In the genomic region with DNA sequence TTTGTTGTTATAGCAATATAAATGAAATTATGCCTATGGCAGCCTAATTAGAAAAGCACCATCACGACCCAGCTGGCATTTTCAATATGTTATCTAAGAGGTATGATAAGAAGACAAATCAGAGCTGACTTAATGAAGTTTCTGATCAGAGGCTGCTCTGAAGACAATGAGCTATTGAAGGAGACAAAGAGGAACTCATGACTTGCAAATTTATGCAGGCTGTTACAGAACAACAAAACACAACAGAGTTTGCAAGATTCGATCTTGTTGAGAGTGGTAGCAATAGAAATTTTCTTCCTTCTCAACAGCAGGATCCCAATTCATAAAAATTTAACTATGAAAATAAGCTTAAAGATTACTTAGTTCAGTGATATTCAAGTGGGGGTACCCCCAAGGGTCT, we compare ENCODE assay signal across 15 cellular contexts. TPM values are rescaled to one million over a fixed set of nuclear protein-coding genes. Genes with fewer than 3 reads are reported as not detected.
DNase-seq lines count a peak whose midpoint lies in the region; TF ChIP-seq lines count a peak whose summit lies in the region.
"Had no signal": no experiment of that assay in that cellular context is flagged by ENCODE, and none has a peak within 500 bp of the region (broad histone marks: within the 10 kb centered on the region; RNA-seq: fewer than 3 reads in every experiment).

No MANE protein-coding gene starts in this region.

- H2AK5ac ChIP-seq in H9 (ENCODE audit: insufficient read length, low read length): no peak overlapping the region
- H2AK5ac ChIP-seq in mesendoderm (ENCODE audit: low read length): no peak overlapping the region

- H3K36me3 Mint-ChIP-seq in H9 (ENCODE audit: insufficient read depth in 1 of 3, low read depth in 3 of 3) (no peaks in the 10 kb centered on the region), endothelial cell (ENCODE audit: low read depth, unreplicated experiment) (no peaks in the 10 kb centered on the region)
- H3K36me3 Mint-ChIP-seq: CD4-positive, alpha-beta memory T cell had no signal

- no peak overlapping the region for H2BK5ac ChIP-seq in H9 (ENCODE audit: insufficient read length, low read length)
- no peak overlapping the region for H2BK5ac ChIP-seq in mesendoderm (ENCODE audit: low read length)

- H2BK12ac ChIP-seq in H9 (ENCODE audit: insufficient read length, low read depth, low read length): no peak overlapping the region

- H3K9me3 ChIP-seq in H9 (ENCODE audit: control insufficient read depth, low read depth, low read length) (no peaks in the 10 kb centered on the region), colonic mucosa (no peaks in the 10 kb centered on the region)
- H3K9me3 ChIP-seq: BE2C had no signal

- H3K36me3 ChIP-seq in mesendoderm (ENCODE audit: control insufficient read depth, insufficient read depth, low read length) (no peaks in the 10 kb centered on the region), colonic mucosa (no peaks in the 10 kb centered on the region)
- H3K36me3 ChIP-seq: BE2C had no signal

- H3K27me3 Mint-ChIP-seq in H9 (ENCODE audit: low read depth) (no peaks in the 10 kb centered on the region), endothelial cell (ENCODE audit: unreplicated experiment) (peaks cover 4% of the 10 kb centered on the region)

- H4K5ac ChIP-seq in H9 (ENCODE audit: insufficient read length, low read depth, low read length) (no peak overlapping the region), mesendoderm (ENCODE audit: low read length) (no peak overlapping the region)

- peak overlapping the region; percentile 51 for H3K27ac ChIP-seq in H9 (ENCODE audit: insufficient read length, low read depth, low read length)
- no peak overlapping the region for H3K27ac ChIP-seq in mesendoderm (ENCODE audit: low read depth, low read length)
- no peak overlapping the region for H3K27ac ChIP-seq in colonic mucosa

- TF ChIP-seq CTCF in H9 (conservative IDR thresholded peaks at IDR 0.05) (no peak), endothelial cell (IDR thresholded peaks at IDR 0.05; ENCODE audit: unreplicated experiment) (no peak), colonic mucosa (IDR thresholded peaks at IDR 0.05) (no peak)

- H3K79me2 ChIP-seq in H9 (ENCODE audit: insufficient read depth, low read length): no peaks in the 10 kb centered on the region
- H3K79me2 ChIP-seq in mesendoderm (ENCODE audit: control insufficient read depth, insufficient read depth, low read length): no peaks in the 10 kb centered on the region

- no peak overlapping the region for H2BK15ac ChIP-seq in H9 (ENCODE audit: low read depth, low read length)
- H2BK15ac ChIP-seq in mesendoderm (replicated peaks; ENCODE audit: low read depth): peak overlapping the region; percentile 74

- no peaks in the 10 kb centered on the region for H3K23me2 ChIP-seq in H9 (ENCODE audit: insufficient read length, low read depth, low read length, poor library complexity, severe bottlenecking)

- H3K4me1 ChIP-seq in H9 (ENCODE audit: insufficient read depth, low read length) (peaks cover 11% of the 10 kb centered on the region), mesendoderm (ENCODE audit: control insufficient read depth, low read depth, low read length) (peaks cover 5% of the 10 kb centered on the region), colonic mucosa (no peaks in the 10 kb centered on the region)
- H3K4me1 ChIP-seq: BE2C had no signal

- no peaks in the 10 kb centered on the region for H3K27me3 ChIP-seq in H9 (ENCODE audit: insufficient read depth, low read length)
- H3K27me3 ChIP-seq in mesendoderm (ENCODE audit: insufficient read depth, low read length, poor library complexity): no peaks in the 10 kb centered on the region
- no peaks in the 10 kb centered on the region for H3K27me3 ChIP-seq in colonic mucosa

- H4K20me1 ChIP-seq in H9 (ENCODE audit: control insufficient read depth, insufficient read depth, insufficient read length): no peaks in the 10 kb centered on the region

- H2AFZ ChIP-seq in H9 (ENCODE audit: low read length): no peak overlapping the region

- H4K91ac ChIP-seq in H9 (ENCODE audit: insufficient read length, low read depth, low read length): no peak overlapping the region

- H4K8ac ChIP-seq in H9 (replicated peaks; ENCODE audit: insufficient read length, low read depth, low read length) (no peak overlapping the region), mesendoderm (ENCODE audit: low read depth, low read length) (no peak overlapping the region)

- H3K4me2 ChIP-seq in H9 (ENCODE audit: insufficient read depth, insufficient read length, low read length): peak overlapping the region; percentile 18
- no peak overlapping the region for H3K4me2 ChIP-seq in mesendoderm (ENCODE audit: low read length)

- H2BK20ac ChIP-seq in H9 (ENCODE audit: low read depth, low read length, poor library complexity, severe bottlenecking): no peak overlapping the region

- no peak overlapping the region for H3K4me3 Mint-ChIP-seq in H9
- no peak overlapping the region for H3K4me3 Mint-ChIP-seq in endothelial cell (ENCODE audit: unreplicated experiment)
- H3K4me3 Mint-ChIP-seq: CD4-positive, alpha-beta memory T cell had no signal

- intact Hi-C loops in colonic mucosa (cut with DNase I): no loop called here

- H3K56ac ChIP-seq in H9 (ENCODE audit: insufficient read length, low read depth, low read length): no peak overlapping the region
- no peak overlapping the region for H3K56ac ChIP-seq in mesendoderm (ENCODE audit: low read length)

- H3K18ac ChIP-seq in H9 (ENCODE audit: insufficient read length, low read depth, low read length) (no peak overlapping the region), mesendoderm (ENCODE audit: low read length) (peak overlapping the region; percentile 51)

- H3K4me3 ChIP-seq in mesendoderm (ENCODE audit: low read length) (no peak overlapping the region), colonic mucosa (no peak overlapping the region)
- H3K4me3 ChIP-seq: K562 had no signal

- H3K4ac ChIP-seq in H9 (ENCODE audit: low read depth, low read length) (no peak overlapping the region), mesendoderm (ENCODE audit: low read depth, low read length) (no peak overlapping the region)

- H3K27ac Mint-ChIP-seq in H9 (peak overlapping the region in 1 of 3 experiments; percentile 93; a peak in 2 of 7 replicates), endothelial cell (ENCODE audit: unreplicated experiment) (peak overlapping the region; percentile 65)
- H3K27ac Mint-ChIP-seq: CD4-positive, alpha-beta memory T cell had no signal

- no peak overlapping the region for H3K14ac ChIP-seq in H9 (ENCODE audit: insufficient read depth, low read length)

- H2BK120ac ChIP-seq in H9 (ENCODE audit: low read depth, low read length, poor library complexity, severe bottlenecking) (no peak overlapping the region), mesendoderm (ENCODE audit: low read depth, low read length) (no peak overlapping the region)

- H3K79me1 ChIP-seq in H9 (ENCODE audit: insufficient read depth, low read depth, low read length, poor library complexity, severe bottlenecking) (no peaks in the 10 kb centered on the region), mesendoderm (ENCODE audit: low read length) (no peaks in the 10 kb centered on the region)

- H3T11ph ChIP-seq in H9 (ENCODE audit: low read length): no peak overlapping the region

- H3K9ac ChIP-seq in H9 (ENCODE audit: extremely low read depth, insufficient read length, low read length) (no peak overlapping the region), mesendoderm (ENCODE audit: low read length) (no peak overlapping the region), colonic mucosa (ENCODE audit: low read depth in 2 of 2, low read length in 2 of 2) (no peak overlapping the region)

- no peak for DNase-seq in H9
- DNase-seq in SK-MEL-5 (ENCODE audit: low read depth, low spot score): peak; percentile 13
- DNase-seq in endothelial cell (ENCODE audit: low spot score): no peak
- DNase-seq in mesendoderm: peak; percentile 86
- DNase-seq in NCI-H748 treated with DMSO at 0.1 percent for 48 hours (lab: John Stamatoyannopoulos, UW): no peak
- DNase-seq in NCI-H510A (lab: John Stamatoyannopoulos, UW): no peak
- no peak for DNase-seq in activated CD4-positive, alpha-beta T cell treated with anti-CD3 and anti-CD28 coated beads for 4 hours
- DNase-seq in colonic mucosa: no peak
- DNase-seq: BE2C; CD4-positive, alpha-beta memory T cell; DMS79 treated with DMSO at 0.1 percent for 48 hours; NCI-H146; NCI-H446 treated with DMSO at 0.1 percent for 48 hours; SHP77 treated with DMSO at 0.1 percent for 48 hours had no signal

- no CpG with 5 or more reads among the region's 2 CpGs for whole genome bisulfite sequencing in H9 (ENCODE audit: extremely low coverage, insufficient read length, low lambda C conversion rate)
- WGBS in mesendoderm (ENCODE audit: extremely low coverage, insufficient coverage, low lambda C conversion rate): no CpG with 5 or more reads among the region's 2 CpGs

- H3K9me3 Mint-ChIP-seq in H9 (no peaks in the 10 kb centered on the region; a peak in 1 of 5 replicates), endothelial cell (ENCODE audit: unreplicated experiment) (no peaks in the 10 kb centered on the region)
- H3K9me3 Mint-ChIP-seq: CD4-positive, alpha-beta memory T cell had no signal

- in situ Hi-C loops in SK-MEL-5 (cut with HindIII; ENCODE audit: low pct_unique_long_range_greater_than_20kb, low sequenced_read_pairs): no loop called here

- H3K4me1 Mint-ChIP-seq in H9 (peaks cover 42 to 43% of the 10 kb centered on the region in 2 experiments), endothelial cell (ENCODE audit: unreplicated experiment) (peaks cover 32% of the 10 kb centered on the region)
- H3K4me1 Mint-ChIP-seq: CD4-positive, alpha-beta memory T cell had no signal

- H3K23ac ChIP-seq in H9 (ENCODE audit: insufficient read length, low read depth, low read length): no peak overlapping the region
- H3K23ac ChIP-seq in mesendoderm (ENCODE audit: low read length): no peak overlapping the region

RNA-seq across cellular contexts. Expression of gene CCDC54, which starts 7.7 kb away (rescaled TPM):
- total RNA-seq in H9 (2021) (not detected in 2 replicates), endothelial cell (ENCODE audit: unreplicated experiment) (not detected), colonic mucosa (not detected)
- total RNA-seq in SK-MEL-5 (2014; rRNA removed; shearing (Covaris generic)): not detected in 2 replicates
- polyA plus RNA-seq in SK-MEL-5 (2015; cell fraction: cytosol; rRNA removed): not detected in 2 replicates
- polyA plus RNA-seq in SK-MEL-5 (2015; cell fraction: nucleus; rRNA removed): not detected in 2 replicates
- polyA plus RNA-seq in mesendoderm (2013, experiment 1 of 2): not detected
- polyA plus RNA-seq in mesendoderm (2013, experiment 2 of 2): not detected
- total RNA-seq: CD4-positive, alpha-beta memory T cell; K562 had no signal
- polyA plus RNA-seq: K562 had no signal

Comparison
In these comparisons a context has a peak if more than half of its experiments do, and no peak if none do; other contexts are left out.
1. DNase-seq: peak in SK-MEL-5 (single experiment) and mesendoderm (single experiment); none in H9 (single experiment), endothelial cell (single experiment), NCI-H748 treated with DMSO at 0.1 percent for 48 hours (single experiment), NCI-H510A (single experiment), activated CD4-positive, alpha-beta T cell treated with anti-CD3 and anti-CD28 coated beads for 4 hours (0 of 2) and colonic mucosa (single experiment).